In the genomic region with DNA sequence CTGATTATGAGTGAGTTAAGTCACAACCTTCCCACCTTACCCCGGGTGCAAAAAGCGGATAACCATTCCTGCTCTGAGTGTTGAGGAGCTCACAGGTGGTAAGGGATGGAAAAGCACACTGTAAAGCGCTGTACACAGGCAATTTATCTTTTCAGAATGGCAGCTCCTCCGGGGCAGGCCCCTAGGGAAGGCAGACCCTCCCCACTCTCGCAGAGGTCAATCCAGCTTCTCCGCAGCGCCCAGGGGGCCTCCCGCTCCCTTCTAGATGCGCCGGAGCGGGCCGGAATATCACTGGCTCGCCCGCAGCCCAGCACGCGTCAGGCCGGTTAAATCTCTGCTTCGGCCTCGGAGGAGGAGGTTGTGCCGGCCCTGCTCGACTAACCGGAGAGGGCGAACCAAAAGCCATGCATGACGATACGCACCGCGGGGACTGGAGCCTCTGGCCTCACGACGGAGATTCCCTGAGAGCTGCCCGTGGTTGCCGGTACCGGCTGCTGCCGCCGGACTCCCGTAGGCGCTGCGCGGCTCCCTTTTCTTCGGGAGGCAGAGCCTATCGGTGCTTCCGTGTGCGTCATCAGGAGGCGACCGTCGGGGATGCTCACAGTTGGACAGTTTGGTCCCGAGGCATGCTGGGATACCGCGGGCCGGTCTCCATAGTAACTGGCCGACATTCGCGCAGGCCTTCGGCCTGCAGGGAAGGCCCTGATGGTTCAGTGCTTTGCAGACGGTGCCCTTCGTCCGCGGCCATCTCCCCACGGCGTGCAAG, we compare ENCODE assay signal across 1 cellular context.
TF ChIP-seq lines count a peak whose summit lies in the region.

A gene with protein sequence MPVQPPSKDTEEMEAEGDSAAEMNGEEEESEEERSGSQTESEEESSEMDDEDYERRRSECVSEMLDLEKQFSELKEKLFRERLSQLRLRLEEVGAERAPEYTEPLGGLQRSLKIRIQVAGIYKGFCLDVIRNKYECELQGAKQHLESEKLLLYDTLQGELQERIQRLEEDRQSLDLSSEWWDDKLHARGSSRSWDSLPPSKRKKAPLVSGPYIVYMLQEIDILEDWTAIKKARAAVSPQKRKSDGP (minus strand): TSS at position 555 of the 766 bp plus-strand sequence. CDS start 2,870 bp downstream, outside the sequence.

TF ChIP-seq in K562, 482 proteins besides CTCF, POLR2A, EP300 and RAD21 (continued from another document):
- TF ChIP-seq, protein P1, sequence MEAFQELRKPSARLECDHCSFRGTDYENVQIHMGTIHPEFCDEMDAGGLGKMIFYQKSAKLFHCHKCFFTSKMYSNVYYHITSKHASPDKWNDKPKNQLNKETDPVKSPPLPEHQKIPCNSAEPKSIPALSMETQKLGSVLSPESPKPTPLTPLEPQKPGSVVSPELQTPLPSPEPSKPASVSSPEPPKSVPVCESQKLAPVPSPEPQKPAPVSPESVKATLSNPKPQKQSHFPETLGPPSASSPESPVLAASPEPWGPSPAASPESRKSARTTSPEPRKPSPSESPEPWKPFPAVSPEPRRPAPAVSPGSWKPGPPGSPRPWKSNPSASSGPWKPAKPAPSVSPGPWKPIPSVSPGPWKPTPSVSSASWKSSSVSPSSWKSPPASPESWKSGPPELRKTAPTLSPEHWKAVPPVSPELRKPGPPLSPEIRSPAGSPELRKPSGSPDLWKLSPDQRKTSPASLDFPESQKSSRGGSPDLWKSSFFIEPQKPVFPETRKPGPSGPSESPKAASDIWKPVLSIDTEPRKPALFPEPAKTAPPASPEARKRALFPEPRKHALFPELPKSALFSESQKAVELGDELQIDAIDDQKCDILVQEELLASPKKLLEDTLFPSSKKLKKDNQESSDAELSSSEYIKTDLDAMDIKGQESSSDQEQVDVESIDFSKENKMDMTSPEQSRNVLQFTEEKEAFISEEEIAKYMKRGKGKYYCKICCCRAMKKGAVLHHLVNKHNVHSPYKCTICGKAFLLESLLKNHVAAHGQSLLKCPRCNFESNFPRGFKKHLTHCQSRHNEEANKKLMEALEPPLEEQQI (IDR thresholded peaks at IDR 0.05): no peak
- peak; percentile 96 for TF ChIP-seq ZFX (CRISPR knock-in tag; IDR thresholded peaks at IDR 0.05)
- peak; percentile 59; the same call in 1 of the 2 replicates for TF ChIP-seq ZNF12 (CRISPR knock-in tag; IDR thresholded peaks at IDR 0.05)
- peak; percentile 61 for TF ChIP-seq CXXC5 (CRISPR knock-in tag; IDR thresholded peaks at IDR 0.05)
- peak; percentile 95; the same call in 1 of the 2 replicates for TF ChIP-seq HDAC2 (IDR thresholded peaks at IDR 0.05)
- peak; percentile 17 to 40; a peak in 1 of 4 replicates for TF ChIP-seq SIX5 (IDR thresholded peaks at IDR 0.05; ENCODE audit: borderline replicate concordance in 1 of 2, insufficient read depth in 1 of 2, low read depth in 1 of 2, low read length in 2 of 2)
- peak; percentile 57 for TF ChIP-seq RBM22 (IDR thresholded peaks at IDR 0.05; ENCODE audit: low read depth, low read length, poor library complexity, severe bottlenecking)
- peak; percentile 35; the same call in 1 of the 2 replicates for TF ChIP-seq ETV1 (tag; conservative IDR thresholded peaks at IDR 0.05; ENCODE audit: low read depth)
- 0 out of 2 replicates have a peak, but pooled peaks have one; percentile 66 for TF ChIP-seq NBN (IDR thresholded peaks at IDR 0.05; ENCODE audit: low read depth)
- TF ChIP-seq CEBPG (CRISPR knock-in tag; IDR thresholded peaks at IDR 0.05): no peak
- no peak for TF ChIP-seq CEBPG (tag; conservative IDR thresholded peaks at IDR 0.05 in 1 of 2, IDR thresholded peaks at IDR 0.05 in 1 of 2)
- TF ChIP-seq SRSF9 (IDR thresholded peaks at IDR 0.05; ENCODE audit: borderline replicate concordance, low read depth, low read length): no peak
- TF ChIP-seq, protein P2, sequence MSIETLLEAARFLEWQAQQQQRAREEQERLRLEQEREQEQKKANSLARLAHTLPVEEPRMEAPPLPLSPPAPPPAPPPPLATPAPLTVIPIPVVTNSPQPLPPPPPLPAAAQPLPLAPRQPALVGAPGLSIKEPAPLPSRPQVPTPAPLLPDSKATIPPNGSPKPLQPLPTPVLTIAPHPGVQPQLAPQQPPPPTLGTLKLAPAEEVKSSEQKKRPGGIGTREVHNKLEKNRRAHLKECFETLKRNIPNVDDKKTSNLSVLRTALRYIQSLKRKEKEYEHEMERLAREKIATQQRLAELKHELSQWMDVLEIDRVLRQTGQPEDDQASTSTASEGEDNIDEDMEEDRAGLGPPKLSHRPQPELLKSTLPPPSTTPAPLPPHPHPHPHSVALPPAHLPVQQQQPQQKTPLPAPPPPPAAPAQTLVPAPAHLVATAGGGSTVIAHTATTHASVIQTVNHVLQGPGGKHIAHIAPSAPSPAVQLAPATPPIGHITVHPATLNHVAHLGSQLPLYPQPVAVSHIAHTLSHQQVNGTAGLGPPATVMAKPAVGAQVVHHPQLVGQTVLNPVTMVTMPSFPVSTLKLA (conservative IDR thresholded peaks at IDR 0.05): peak; percentile 64 to 91
- no peak for TF ChIP-seq ZNF212 (CRISPR knock-in tag; IDR thresholded peaks at IDR 0.05)
- no peak for TF ChIP-seq SMAD4 (CRISPR knock-in tag; conservative IDR thresholded peaks at IDR 0.05)
- TF ChIP-seq GABPA (tag; conservative IDR thresholded peaks at IDR 0.05; ENCODE audit: low read depth): peak; percentile 55; the same call in 1 of the 2 replicates
- TF ChIP-seq, protein P3, sequence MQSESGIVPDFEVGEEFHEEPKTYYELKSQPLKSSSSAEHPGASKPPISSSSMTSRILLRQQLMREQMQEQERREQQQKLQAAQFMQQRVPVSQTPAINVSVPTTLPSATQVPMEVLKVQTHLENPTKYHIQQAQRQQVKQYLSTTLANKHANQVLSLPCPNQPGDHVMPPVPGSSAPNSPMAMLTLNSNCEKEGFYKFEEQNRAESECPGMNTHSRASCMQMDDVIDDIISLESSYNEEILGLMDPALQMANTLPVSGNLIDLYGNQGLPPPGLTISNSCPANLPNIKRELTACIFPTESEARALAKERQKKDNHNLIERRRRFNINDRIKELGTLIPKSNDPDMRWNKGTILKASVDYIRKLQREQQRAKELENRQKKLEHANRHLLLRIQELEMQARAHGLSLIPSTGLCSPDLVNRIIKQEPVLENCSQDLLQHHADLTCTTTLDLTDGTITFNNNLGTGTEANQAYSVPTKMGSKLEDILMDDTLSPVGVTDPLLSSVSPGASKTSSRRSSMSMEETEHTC (IDR thresholded peaks at IDR 0.05): 0 out of 2 replicates have a peak, but pooled peaks have one; percentile 34
- peak; percentile 96 for TF ChIP-seq PHF8 (IDR thresholded peaks at IDR 0.05; ENCODE audit: borderline replicate concordance, low read length)
- no peak for TF ChIP-seq TEAD4 (IDR thresholded peaks at IDR 0.05; ENCODE audit: low read length)
- no peak for TF ChIP-seq TEAD4 (CRISPR knock-in tag; IDR thresholded peaks at IDR 0.05; ENCODE audit: borderline replicate concordance)
- TF ChIP-seq SRF (CRISPR knock-in tag; IDR thresholded peaks at IDR 0.05): peak in 1 of 2 experiments; percentile 86; a peak in 2 of 4 replicates
- TF ChIP-seq HLTF (IDR thresholded peaks at IDR 0.05): 0 out of 2 replicates have a peak, but pooled peaks have one; percentile 49
- TF ChIP-seq ZNF316 (IDR thresholded peaks at IDR 0.05): 0 out of 2 replicates have a peak, but pooled peaks have one; percentile 11
- TF ChIP-seq ELF1 (tag; IDR thresholded peaks at IDR 0.05): peak; percentile 99
- no peak for TF ChIP-seq GATAD2A (IDR thresholded peaks at IDR 0.05)
- peak; percentile 100 for TF ChIP-seq CREM (IDR thresholded peaks at IDR 0.05; ENCODE audit: low read depth)
- no peak for TF ChIP-seq NR2F6 (CRISPR knock-in tag; IDR thresholded peaks at IDR 0.05)
- TF ChIP-seq, protein P4, sequence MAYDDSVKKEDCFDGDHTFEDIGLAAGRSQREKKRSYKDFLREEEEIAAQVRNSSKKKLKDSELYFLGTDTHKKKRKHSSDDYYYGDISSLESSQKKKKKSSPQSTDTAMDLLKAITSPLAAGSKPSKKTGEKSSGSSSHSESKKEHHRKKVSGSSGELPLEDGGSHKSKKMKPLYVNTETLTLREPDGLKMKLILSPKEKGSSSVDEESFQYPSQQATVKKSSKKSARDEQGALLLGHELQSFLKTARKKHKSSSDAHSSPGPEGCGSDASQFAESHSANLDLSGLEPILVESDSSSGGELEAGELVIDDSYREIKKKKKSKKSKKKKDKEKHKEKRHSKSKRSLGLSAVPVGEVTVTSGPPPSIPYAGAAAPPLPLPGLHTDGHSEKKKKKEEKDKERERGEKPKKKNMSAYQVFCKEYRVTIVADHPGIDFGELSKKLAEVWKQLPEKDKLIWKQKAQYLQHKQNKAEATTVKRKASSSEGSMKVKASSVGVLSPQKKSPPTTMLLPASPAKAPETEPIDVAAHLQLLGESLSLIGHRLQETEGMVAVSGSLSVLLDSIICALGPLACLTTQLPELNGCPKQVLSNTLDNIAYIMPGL (CRISPR knock-in tag; IDR thresholded peaks at IDR 0.05): peak; percentile 40; the same call in 1 of the 2 replicates
- peak; percentile 99 for TF ChIP-seq MTA1 (IDR thresholded peaks at IDR 0.05; ENCODE audit: borderline replicate concordance)
TF ChIP-seq in K562: peak in this region for 117.
